8 cellular contexts compared by ENCODE assay signal in genomic region chrX:134396174-134396573, GRCh38. TPM values are rescaled to one million over a fixed set of nuclear protein-coding genes. Genes with fewer than 3 reads are reported as not detected.
DNase-seq lines count a peak whose midpoint lies in the region; ATAC-seq and TF ChIP-seq lines count a peak whose summit lies in the region.

No MANE protein-coding gene starts in this region.

- DNase-seq in CD4-positive, alpha-beta T cell = no peak
- DNase-seq in HCEC 1CT = peak; percentile 36
- DNase-seq in amniotic epithelial cell (ENCODE audit: low read depth) = peak; percentile 21
- no peak for DNase-seq in lung (ENCODE audit: low spot score)
- no peak for DNase-seq in dedifferentiated amniotic fluid mesenchymal stem cell (ENCODE audit: extremely low spot score)
- no peak for DNase-seq in effector CD4-positive, alpha-beta T cell
- DNase-seq in amygdala (lab: John Stamatoyannopoulos, UW) = no peak

- H3K27ac Mint-ChIP-seq in CD4-positive, alpha-beta T cell = no peak overlapping the region

- peaks cover 23% of the 10 kb centered on the region for H3K36me3 Mint-ChIP-seq in CD4-positive, alpha-beta T cell (ENCODE audit: low read depth)

- CTCF ChIA-PET in CD4-positive, alpha-beta T cell (lab: Charles Lee) = interaction anchor here (0.5 to 1.7 kb wide), 7 partner anchors 10 to 604 kb away, joined by 3 to 7 read pairs (median 4); no protein-coding TSS in a partner anchor

- no peaks in the 10 kb centered on the region for H3K4me1 ChIP-seq in lung (ENCODE audit: control insufficient read depth in 2 of 2, insufficient read depth in 2 of 2, low read length in 2 of 2)

- no peak for ATAC-seq in CD4-positive, alpha-beta T cell (ENCODE audit: poor library complexity)
- ATAC-seq in lung (ENCODE audit: insufficient read depth, low FRiP score) (no peak), GM18868 (IDR thresholded peaks at IDR 0.05; ENCODE audit: unreplicated experiment) (no peak)

- H3K9me3 Mint-ChIP-seq in CD4-positive, alpha-beta T cell = no peaks in the 10 kb centered on the region

- H3K36me3 ChIP-seq in lung (ENCODE audit: control insufficient read depth in 2 of 2, insufficient read depth in 2 of 2, low read length in 2 of 2) = peaks cover 0 to 2% of the 10 kb centered on the region in 2 donors

- no peak overlapping the region for H3K4me3 Mint-ChIP-seq in CD4-positive, alpha-beta T cell

- no peaks in the 10 kb centered on the region for H3K4me1 Mint-ChIP-seq in CD4-positive, alpha-beta T cell (ENCODE audit: low read depth)

- POLR2A ChIA-PET in CD4-positive, alpha-beta T cell (lab: Charles Lee) = interaction anchor here (0.9 kb wide), 1 partner anchor 604 kb away, joined by 4 read pairs; no protein-coding TSS in a partner anchor

- H3K27me3 Mint-ChIP-seq in CD4-positive, alpha-beta T cell = no peaks in the 10 kb centered on the region

- WGBS in lung, 2 donors = 53 to 100% methylated on average over 1 of the region's 1 CpG

- no peak overlapping the region for H3K4me3 ChIP-seq in lung

- intact Hi-C loops in CD4-positive, alpha-beta T cell (cut with DNase I, micrococcal nuclease) = loop anchor here (2.0 to 5.0 kb wide), 2 partner anchors 604 to 697 kb away; no protein-coding TSS in a partner anchor

- H3K9me3 ChIP-seq in CD4-positive, alpha-beta T cell (ENCODE audit: control insufficient read depth, low read length) = no peaks in the 10 kb centered on the region
- H3K9me3 ChIP-seq in lung (ENCODE audit: control insufficient read depth in 2 of 2, insufficient read depth in 1 of 2, low read length in 1 of 2) = no peaks in the 10 kb centered on the region

- TF ChIP-seq CTCF in CD4-positive, alpha-beta T cell (IDR thresholded peaks at IDR 0.05) = peak; percentile 64
- TF ChIP-seq CTCF in lung (IDR thresholded peaks at IDR 0.05; ENCODE audit: control extremely low read depth, extremely low read depth) = peak; percentile 43

- H3K27ac ChIP-seq in CD4-positive, alpha-beta T cell (ENCODE audit: low read depth, low read length) = no peak overlapping the region
- no peak overlapping the region for H3K27ac ChIP-seq in lung (ENCODE audit: low read depth in 1 of 2, low read length in 1 of 2)

- H3K27me3 ChIP-seq in CD4-positive, alpha-beta T cell (ENCODE audit: control insufficient read depth, insufficient read depth, low read length) = no peaks in the 10 kb centered on the region
- H3K27me3 ChIP-seq in lung (ENCODE audit: control insufficient read depth, insufficient read depth) = no peaks in the 10 kb centered on the region

RNA-seq across cellular contexts. Expression of gene PHF6, which starts 23.1 kb away (rescaled TPM):
- 1 to 10 TPM; 7.5 to 7.9 TPM for total RNA-seq in CD4-positive, alpha-beta T cell
- total RNA-seq in lung = 10 to 100 TPM; 13.2 to 26.4 TPM
- 1 to 10 TPM; 4.8 to 5.6 TPM for polyA plus RNA-seq in lung

Comparison
In these comparisons a context has a peak if more than half of its experiments do, and no peak if none do; other contexts are left out.
1. DNase-seq: peak in HCEC 1CT (single experiment) and amniotic epithelial cell (single experiment); none in CD4-positive, alpha-beta T cell (0 of 10), lung (single experiment), dedifferentiated amniotic fluid mesenchymal stem cell (single experiment), effector CD4-positive, alpha-beta T cell (single experiment) and amygdala (0 of 56).